ENCODE assay signal across 13 cellular contexts in the genomic region with DNA sequence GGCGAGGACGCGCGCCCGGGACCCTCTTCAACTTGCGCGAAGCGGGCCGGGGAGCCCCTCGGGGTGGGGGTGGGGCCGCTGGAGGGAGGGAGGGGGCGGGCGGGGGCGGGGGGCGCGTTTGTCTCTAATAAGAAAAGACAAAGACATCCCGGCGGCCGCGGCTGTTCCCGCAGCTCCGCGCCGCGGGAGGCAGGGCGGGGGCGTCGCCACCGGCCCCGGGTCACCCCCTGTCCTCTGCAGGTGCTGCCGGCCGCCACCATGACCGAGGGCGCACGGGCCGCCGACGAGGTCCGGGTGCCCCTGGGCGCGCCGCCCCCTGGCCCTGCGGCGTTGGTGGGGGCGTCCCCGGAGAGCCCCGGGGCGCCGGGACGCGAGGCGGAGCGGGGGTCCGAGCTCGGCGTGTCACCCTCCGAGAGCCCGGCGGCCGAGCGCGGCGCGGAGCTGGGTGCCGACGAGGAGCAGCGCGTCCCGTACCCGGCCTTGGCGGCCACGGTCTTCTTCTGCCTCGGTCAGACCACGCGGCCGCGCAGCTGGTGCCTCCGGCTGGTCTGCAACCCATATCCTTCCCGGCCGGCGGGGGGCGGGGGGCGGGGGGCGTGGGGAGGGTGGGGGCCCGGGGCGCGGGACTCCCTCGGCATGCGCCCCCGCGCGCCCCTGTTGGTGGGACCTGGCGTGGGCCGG. TPM values are rescaled to one million over a fixed set of nuclear protein-coding genes. Genes with fewer than 3 reads are reported as not detected.
A peak's percentile ranks its signal among the peaks of the same experiment; 100 is the strongest.
DNase-seq lines count a peak whose midpoint lies in the region; TF ChIP-seq lines count a peak whose summit lies in the region.
"Had no signal": no experiment of that assay in that cellular context is flagged by ENCODE, and none has a peak within 500 bp of the region (broad histone marks: within the 10 kb centered on the region; RNA-seq: fewer than 3 reads in every experiment).

No MANE protein-coding gene starts in this region.

- intact Hi-C loops in testis (cut with DNase I; ENCODE audit: low total_unique reads), result no loop called here

- H3K4me3 ChIP-seq in adipocyte (ENCODE audit: low read length), result no peak overlapping the region
- H3K4me3 ChIP-seq in iPS-20b (ENCODE audit: low read length), result peak overlapping the region; percentile 54; the same call in 1 of the 2 replicates
- peak overlapping the region; percentile 56 to 59 for H3K4me3 ChIP-seq in testis

- TF ChIP-seq POLR2A in testis (IDR thresholded peaks at IDR 0.05), result no peak

- 2 to 3% methylated on average over 16 to 41 of the region's 94 CpGs for WGBS in testis, 2 donors

- H3K4me1 ChIP-seq in adipocyte (ENCODE audit: control insufficient read depth, insufficient read depth, low read length) (no peaks in the 10 kb centered on the region), iPS-20b (ENCODE audit: insufficient read depth, low read length) (peaks cover 3% of the 10 kb centered on the region; the same call in 1 of the 2 replicates), testis (peaks cover 34% of the 10 kb centered on the region)

- H3K36me3 ChIP-seq in adipocyte (ENCODE audit: control insufficient read depth, insufficient read depth, low read length, severe bottlenecking) (no peaks in the 10 kb centered on the region), iPS-20b (ENCODE audit: insufficient read depth, low read depth, low read length) (no peaks in the 10 kb centered on the region), testis (ENCODE audit: low read depth, missing control alignments) (no peaks in the 10 kb centered on the region)

- H3K9ac ChIP-seq in adipocyte (ENCODE audit: low read length) (no peak overlapping the region), iPS-20b (ENCODE audit: low read depth, low read length) (no peak overlapping the region)

- peaks cover 41% of the 10 kb centered on the region for H3K27me3 ChIP-seq in adipocyte (replicated peaks; ENCODE audit: control insufficient read depth, insufficient read depth, low read length)
- H3K27me3 ChIP-seq in iPS-20b (ENCODE audit: insufficient read depth, low read length), result peaks cover 12% of the 10 kb centered on the region
- H3K27me3 ChIP-seq in testis, result no peaks in the 10 kb centered on the region

- H3K9me3 ChIP-seq in adipocyte (ENCODE audit: control insufficient read depth, low read length) (no peaks in the 10 kb centered on the region), iPS-20b (ENCODE audit: insufficient read depth, low read depth, low read length) (no peaks in the 10 kb centered on the region), testis (no peaks in the 10 kb centered on the region)

- no peak overlapping the region for H3K27ac ChIP-seq in iPS-20b (ENCODE audit: low read length)
- H3K27ac ChIP-seq in testis, result peak overlapping the region; percentile 80 to 83

- TF ChIP-seq CTCF in testis (IDR thresholded peaks at IDR 0.05), result no peak

- DNase-seq in NCI-H748 (lab: John Stamatoyannopoulos, UW; ENCODE audit: unreplicated experiment) (peak; percentile 32), NCI-H748 treated with DMSO at 0.1 percent for 48 hours (lab: John Stamatoyannopoulos, UW) (no peak), adipocyte (ENCODE audit: low read depth) (peak; percentile 33), testis (no peak), cerebellum (ENCODE audit: low spot score) (no peak)
- DNase-seq in activated CD4-positive, CD25-positive, alpha-beta regulatory T cell treated with anti-CD3 and anti-CD28 coated beads, Interleukin-2, amount 50 U/mL, for 72 hours, result no peak
- DNase-seq in stimulated activated CD4-positive, alpha-beta T cell treated with anti-CD3 and anti-CD28 coated beads, Interleukin-4, amount 100 ng/mL, for 4 hours, result no peak
- DNase-seq: activated CD8-positive, alpha-beta memory T cell treated with anti-CD3 and anti-CD28 coated beads, Interleukin-2, amount 10 ng/mL, durations not matched to agents 7 days and 5 days; amniotic stem cell; NCI-H187 treated with DMSO at 0.1 percent for 48 hours had no signal

RNA-seq across cellular contexts. Expression of a gene that starts 0.7 kb away (rescaled TPM):
- total RNA-seq in testis (10 to 100 TPM; 55.9 to 69.0 TPM), cerebellum (19.9 TPM)
- polyA plus RNA-seq in testis (ENCODE audit: insufficient read depth, low read depth, low replicate concordance), result 41.1 TPM

RNA-seq across cellular contexts. Expression of a gene that starts 57.6 kb away (rescaled TPM):
- 1 to 10 TPM; 1.3 to 2.7 TPM for total RNA-seq in testis
- polyA plus RNA-seq in testis (ENCODE audit: insufficient read depth, low read depth, low replicate concordance), result not detected
- not detected for total RNA-seq in cerebellum
- total RNA-seq: activated CD8-positive, alpha-beta memory T cell treated with anti-CD3 and anti-CD28 coated beads, Interleukin-2, amount 10 ng/mL, durations not matched to agents 7 days and 5 days; esophagus mucosa; pulmonary artery endothelial cell had no signal

Comparison
In these comparisons a context has a peak if more than half of its experiments do, and no peak if none do; other contexts are left out.
1. DNase-seq: peak in NCI-H748 (single experiment) and adipocyte (single experiment); none in NCI-H748 treated with DMSO at 0.1 percent for 48 hours (single experiment), testis (single experiment), cerebellum (single experiment), activated CD4-positive, CD25-positive, alpha-beta regulatory T cell treated with anti-CD3 and anti-CD28 coated beads, Interleukin-2, amount 50 U/mL, for 72 hours (single experiment) and stimulated activated CD4-positive, alpha-beta T cell treated with anti-CD3 and anti-CD28 coated beads, Interleukin-4, amount 100 ng/mL, for 4 hours (0 of 2).